In the genomic region with DNA sequence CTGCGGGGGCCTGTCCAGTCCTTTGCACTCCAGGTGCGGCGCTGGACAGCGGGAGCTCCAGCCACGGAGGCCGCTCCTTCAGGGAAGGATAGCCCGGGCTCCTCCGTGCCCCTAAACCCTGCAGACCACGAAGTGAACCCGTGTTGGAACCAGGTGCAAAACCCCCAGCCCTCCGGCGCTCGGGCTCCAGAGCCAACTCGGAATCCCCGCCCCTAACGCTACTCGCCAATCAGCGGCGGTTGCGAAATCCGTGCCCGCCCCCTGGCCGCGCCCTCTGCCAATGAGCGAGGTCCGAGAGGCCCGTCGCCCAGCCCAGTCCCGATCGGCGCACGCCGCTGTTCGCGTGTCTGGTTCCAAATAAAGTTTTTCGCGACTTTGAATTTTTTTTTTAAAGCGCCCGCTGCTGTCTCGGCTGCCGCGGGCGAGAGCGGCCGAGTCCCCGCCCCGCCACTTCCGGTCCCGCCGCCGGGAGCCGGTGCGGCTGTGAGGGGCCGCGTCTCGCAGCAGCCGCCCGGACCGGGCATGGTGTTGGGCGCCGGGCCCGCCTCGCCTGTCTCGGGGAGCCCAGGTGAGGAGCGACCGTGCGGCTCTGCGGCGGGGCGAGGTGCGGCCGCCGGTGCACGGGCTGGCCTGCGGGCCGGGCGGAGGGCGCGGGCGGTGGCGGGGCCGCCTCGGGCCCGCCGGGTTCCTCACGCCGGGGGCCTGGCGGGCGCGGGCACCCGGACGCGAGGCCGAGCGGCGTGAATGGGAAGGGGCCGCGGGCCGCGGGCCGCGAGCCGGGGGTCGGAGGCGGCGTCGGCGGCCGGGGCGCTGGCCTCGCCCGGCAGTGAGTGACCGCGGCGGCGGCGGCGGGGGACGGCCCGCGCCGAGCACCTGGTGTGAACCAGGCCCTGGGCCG, we compare ENCODE assay signal across 1 cellular context.
TF ChIP-seq lines count a peak whose summit lies in the region.

A gene with protein sequence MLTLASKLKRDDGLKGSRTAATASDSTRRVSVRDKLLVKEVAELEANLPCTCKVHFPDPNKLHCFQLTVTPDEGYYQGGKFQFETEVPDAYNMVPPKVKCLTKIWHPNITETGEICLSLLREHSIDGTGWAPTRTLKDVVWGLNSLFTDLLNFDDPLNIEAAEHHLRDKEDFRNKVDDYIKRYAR (plus strand): TSS at position 450 of the 898 bp plus-strand sequence. CDS start 6,094 bp downstream, outside the sequence.

TF ChIP-seq in K562, 482 proteins besides CTCF, POLR2A, EP300 and RAD21 (continued from another document and continues in another):
- TF ChIP-seq MYC (IDR thresholded peaks at IDR 0.05; ENCODE audit: low read depth, low read length) (peak; percentile 87), MYC (CRISPR knock-in tag; IDR thresholded peaks at IDR 0.05; ENCODE audit: borderline replicate concordance, low read depth) (no peak), ADNP (tag; IDR thresholded peaks at IDR 0.05) (no peak), PHF8 (IDR thresholded peaks at IDR 0.05; ENCODE audit: borderline replicate concordance, low read length) (peak; percentile 66; the same call in 1 of the 2 replicates), POLR2G (IDR thresholded peaks at IDR 0.05; ENCODE audit: low read depth, low read length) (peak; percentile 81), CBFB (CRISPR knock-in tag; IDR thresholded peaks at IDR 0.05) (0 out of 2 replicates have a peak, but pooled peaks have one; percentile 69), FOSL1 (tag; conservative IDR thresholded peaks at IDR 0.05) (0 out of 2 replicates have a peak, but pooled peaks have one; percentile 17), ZNF586 (CRISPR knock-in tag; conservative IDR thresholded peaks at IDR 0.05) (no peak), BHLHE40 (IDR thresholded peaks at IDR 0.05; ENCODE audit: low read length) (peak; percentile 85), TAL1 (IDR thresholded peaks at IDR 0.05) (no peak), SIN3A (IDR thresholded peaks at IDR 0.05; ENCODE audit: borderline replicate concordance in 2 of 2, control insufficient read depth in 1 of 2, low read depth in 2 of 2, low read length in 2 of 2) (peak; percentile 95 to 99; a peak in 3 of 4 replicates), KDM2B (CRISPR knock-in tag; IDR thresholded peaks at IDR 0.05) (peak; percentile 31; the same call in 1 of the 2 replicates), GABPA (tag; conservative IDR thresholded peaks at IDR 0.05; ENCODE audit: low read depth) (peak; percentile 92), CEBPG (CRISPR knock-in tag; IDR thresholded peaks at IDR 0.05) (peak; percentile 97), CEBPG (tag; conservative IDR thresholded peaks at IDR 0.05 in 1 of 2, IDR thresholded peaks at IDR 0.05 in 1 of 2) (peak; percentile 97), SETDB1 (IDR thresholded peaks at IDR 0.05; ENCODE audit: low read length) (no peak), PHF21A (IDR thresholded peaks at IDR 0.05; ENCODE audit: borderline replicate concordance, low read depth) (no peak), RNF2 (IDR thresholded peaks at IDR 0.05) (peak; percentile 14; the same call in 1 of the 2 replicates), ZBTB8A (IDR thresholded peaks at IDR 0.05; ENCODE audit: partially characterized antibody) (no peak), SUPT5H (IDR thresholded peaks at IDR 0.05) (peak; percentile 54; the same call in 1 of the 2 replicates), RBFOX2 (IDR thresholded peaks at IDR 0.05; ENCODE audit: low read depth, low read length) (peak; percentile 80), ZNF384 (IDR thresholded peaks at IDR 0.05; ENCODE audit: low read depth, low read length) (peak; percentile 100), CTBP1 (IDR thresholded peaks at IDR 0.05; ENCODE audit: borderline replicate concordance) (peak; percentile 86), CREM (IDR thresholded peaks at IDR 0.05; ENCODE audit: low read depth) (peak; percentile 74), CXXC5 (CRISPR knock-in tag; IDR thresholded peaks at IDR 0.05) (peak; percentile 96), FOS (IDR thresholded peaks at IDR 0.05; ENCODE audit: extremely low read depth, insufficient read length) (peak; percentile 66), SMARCB1 (IDR thresholded peaks at IDR 0.05; ENCODE audit: insufficient read length, low read depth) (no peak), ZFX (CRISPR knock-in tag; IDR thresholded peaks at IDR 0.05) (peak; percentile 37; the same call in 1 of the 2 replicates), CHD2 (IDR thresholded peaks at IDR 0.05; ENCODE audit: low read depth, low read length) (peak; percentile 52; the same call in 1 of the 2 replicates), RBM25 (IDR thresholded peaks at IDR 0.05; ENCODE audit: low read depth, low read length, severe bottlenecking) (peak; percentile 90)
- TF ChIP-seq, protein P1, sequence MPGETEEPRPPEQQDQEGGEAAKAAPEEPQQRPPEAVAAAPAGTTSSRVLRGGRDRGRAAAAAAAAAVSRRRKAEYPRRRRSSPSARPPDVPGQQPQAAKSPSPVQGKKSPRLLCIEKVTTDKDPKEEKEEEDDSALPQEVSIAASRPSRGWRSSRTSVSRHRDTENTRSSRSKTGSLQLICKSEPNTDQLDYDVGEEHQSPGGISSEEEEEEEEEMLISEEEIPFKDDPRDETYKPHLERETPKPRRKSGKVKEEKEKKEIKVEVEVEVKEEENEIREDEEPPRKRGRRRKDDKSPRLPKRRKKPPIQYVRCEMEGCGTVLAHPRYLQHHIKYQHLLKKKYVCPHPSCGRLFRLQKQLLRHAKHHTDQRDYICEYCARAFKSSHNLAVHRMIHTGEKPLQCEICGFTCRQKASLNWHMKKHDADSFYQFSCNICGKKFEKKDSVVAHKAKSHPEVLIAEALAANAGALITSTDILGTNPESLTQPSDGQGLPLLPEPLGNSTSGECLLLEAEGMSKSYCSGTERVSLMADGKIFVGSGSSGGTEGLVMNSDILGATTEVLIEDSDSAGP (CRISPR knock-in tag; IDR thresholded peaks at IDR 0.05) = peak; percentile 86
- TF ChIP-seq, protein P2, sequence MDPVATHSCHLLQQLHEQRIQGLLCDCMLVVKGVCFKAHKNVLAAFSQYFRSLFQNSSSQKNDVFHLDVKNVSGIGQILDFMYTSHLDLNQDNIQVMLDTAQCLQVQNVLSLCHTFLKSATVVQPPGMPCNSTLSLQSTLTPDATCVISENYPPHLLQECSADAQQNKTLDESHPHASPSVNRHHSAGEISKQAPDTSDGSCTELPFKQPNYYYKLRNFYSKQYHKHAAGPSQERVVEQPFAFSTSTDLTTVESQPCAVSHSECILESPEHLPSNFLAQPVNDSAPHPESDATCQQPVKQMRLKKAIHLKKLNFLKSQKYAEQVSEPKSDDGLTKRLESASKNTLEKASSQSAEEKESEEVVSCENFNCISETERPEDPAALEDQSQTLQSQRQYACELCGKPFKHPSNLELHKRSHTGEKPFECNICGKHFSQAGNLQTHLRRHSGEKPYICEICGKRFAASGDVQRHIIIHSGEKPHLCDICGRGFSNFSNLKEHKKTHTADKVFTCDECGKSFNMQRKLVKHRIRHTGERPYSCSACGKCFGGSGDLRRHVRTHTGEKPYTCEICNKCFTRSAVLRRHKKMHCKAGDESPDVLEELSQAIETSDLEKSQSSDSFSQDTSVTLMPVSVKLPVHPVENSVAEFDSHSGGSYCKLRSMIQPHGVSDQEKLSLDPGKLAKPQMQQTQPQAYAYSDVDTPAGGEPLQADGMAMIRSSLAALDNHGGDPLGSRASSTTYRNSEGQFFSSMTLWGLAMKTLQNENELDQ (CRISPR knock-in tag; IDR thresholded peaks at IDR 0.05; ENCODE audit: borderline replicate concordance) = no peak
- TF ChIP-seq, protein P3, sequence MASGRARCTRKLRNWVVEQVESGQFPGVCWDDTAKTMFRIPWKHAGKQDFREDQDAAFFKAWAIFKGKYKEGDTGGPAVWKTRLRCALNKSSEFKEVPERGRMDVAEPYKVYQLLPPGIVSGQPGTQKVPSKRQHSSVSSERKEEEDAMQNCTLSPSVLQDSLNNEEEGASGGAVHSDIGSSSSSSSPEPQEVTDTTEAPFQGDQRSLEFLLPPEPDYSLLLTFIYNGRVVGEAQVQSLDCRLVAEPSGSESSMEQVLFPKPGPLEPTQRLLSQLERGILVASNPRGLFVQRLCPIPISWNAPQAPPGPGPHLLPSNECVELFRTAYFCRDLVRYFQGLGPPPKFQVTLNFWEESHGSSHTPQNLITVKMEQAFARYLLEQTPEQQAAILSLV (tag; IDR thresholded peaks at IDR 0.05) = peak; percentile 27; the same call in 1 of the 2 replicates
- TF ChIP-seq, protein P4, sequence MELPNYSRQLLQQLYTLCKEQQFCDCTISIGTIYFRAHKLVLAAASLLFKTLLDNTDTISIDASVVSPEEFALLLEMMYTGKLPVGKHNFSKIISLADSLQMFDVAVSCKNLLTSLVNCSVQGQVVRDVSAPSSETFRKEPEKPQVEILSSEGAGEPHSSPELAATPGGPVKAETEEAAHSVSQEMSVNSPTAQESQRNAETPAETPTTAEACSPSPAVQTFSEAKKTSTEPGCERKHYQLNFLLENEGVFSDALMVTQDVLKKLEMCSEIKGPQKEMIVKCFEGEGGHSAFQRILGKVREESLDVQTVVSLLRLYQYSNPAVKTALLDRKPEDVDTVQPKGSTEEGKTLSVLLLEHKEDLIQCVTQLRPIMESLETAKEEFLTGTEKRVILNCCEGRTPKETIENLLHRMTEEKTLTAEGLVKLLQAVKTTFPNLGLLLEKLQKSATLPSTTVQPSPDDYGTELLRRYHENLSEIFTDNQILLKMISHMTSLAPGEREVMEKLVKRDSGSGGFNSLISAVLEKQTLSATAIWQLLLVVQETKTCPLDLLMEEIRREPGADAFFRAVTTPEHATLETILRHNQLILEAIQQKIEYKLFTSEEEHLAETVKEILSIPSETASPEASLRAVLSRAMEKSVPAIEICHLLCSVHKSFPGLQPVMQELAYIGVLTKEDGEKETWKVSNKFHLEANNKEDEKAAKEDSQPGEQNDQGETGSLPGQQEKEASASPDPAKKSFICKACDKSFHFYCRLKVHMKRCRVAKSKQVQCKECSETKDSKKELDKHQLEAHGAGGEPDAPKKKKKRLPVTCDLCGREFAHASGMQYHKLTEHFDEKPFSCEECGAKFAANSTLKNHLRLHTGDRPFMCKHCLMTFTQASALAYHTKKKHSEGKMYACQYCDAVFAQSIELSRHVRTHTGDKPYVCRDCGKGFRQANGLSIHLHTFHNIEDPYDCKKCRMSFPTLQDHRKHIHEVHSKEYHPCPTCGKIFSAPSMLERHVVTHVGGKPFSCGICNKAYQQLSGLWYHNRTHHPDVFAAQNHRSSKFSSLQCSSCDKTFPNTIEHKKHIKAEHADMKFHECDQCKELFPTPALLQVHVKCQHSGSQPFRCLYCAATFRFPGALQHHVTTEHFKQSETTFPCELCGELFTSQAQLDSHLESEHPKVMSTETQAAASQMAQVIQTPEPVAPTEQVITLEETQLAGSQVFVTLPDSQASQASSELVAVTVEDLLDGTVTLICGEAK (IDR thresholded peaks at IDR 0.05) = peak; percentile 100
- TF ChIP-seq, protein P4 (CRISPR knock-in tag; IDR thresholded peaks at IDR 0.05) = peak; percentile 99
- TF ChIP-seq, protein P5, sequence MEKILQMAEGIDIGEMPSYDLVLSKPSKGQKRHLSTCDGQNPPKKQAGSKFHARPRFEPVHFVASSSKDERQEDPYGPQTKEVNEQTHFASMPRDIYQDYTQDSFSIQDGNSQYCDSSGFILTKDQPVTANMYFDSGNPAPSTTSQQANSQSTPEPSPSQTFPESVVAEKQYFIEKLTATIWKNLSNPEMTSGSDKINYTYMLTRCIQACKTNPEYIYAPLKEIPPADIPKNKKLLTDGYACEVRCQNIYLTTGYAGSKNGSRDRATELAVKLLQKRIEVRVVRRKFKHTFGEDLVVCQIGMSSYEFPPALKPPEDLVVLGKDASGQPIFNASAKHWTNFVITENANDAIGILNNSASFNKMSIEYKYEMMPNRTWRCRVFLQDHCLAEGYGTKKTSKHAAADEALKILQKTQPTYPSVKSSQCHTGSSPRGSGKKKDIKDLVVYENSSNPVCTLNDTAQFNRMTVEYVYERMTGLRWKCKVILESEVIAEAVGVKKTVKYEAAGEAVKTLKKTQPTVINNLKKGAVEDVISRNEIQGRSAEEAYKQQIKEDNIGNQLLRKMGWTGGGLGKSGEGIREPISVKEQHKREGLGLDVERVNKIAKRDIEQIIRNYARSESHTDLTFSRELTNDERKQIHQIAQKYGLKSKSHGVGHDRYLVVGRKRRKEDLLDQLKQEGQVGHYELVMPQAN (IDR thresholded peaks at IDR 0.05; ENCODE audit: borderline replicate concordance) = peak; percentile 10; the same call in 1 of the 2 replicates
- TF ChIP-seq, protein P6, sequence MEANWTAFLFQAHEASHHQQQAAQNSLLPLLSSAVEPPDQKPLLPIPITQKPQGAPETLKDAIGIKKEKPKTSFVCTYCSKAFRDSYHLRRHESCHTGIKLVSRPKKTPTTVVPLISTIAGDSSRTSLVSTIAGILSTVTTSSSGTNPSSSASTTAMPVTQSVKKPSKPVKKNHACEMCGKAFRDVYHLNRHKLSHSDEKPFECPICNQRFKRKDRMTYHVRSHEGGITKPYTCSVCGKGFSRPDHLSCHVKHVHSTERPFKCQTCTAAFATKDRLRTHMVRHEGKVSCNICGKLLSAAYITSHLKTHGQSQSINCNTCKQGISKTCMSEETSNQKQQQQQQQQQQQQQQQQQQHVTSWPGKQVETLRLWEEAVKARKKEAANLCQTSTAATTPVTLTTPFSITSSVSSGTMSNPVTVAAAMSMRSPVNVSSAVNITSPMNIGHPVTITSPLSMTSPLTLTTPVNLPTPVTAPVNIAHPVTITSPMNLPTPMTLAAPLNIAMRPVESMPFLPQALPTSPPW (CRISPR knock-in tag; IDR thresholded peaks at IDR 0.05) = peak; percentile 64
- TF ChIP-seq, protein P7, sequence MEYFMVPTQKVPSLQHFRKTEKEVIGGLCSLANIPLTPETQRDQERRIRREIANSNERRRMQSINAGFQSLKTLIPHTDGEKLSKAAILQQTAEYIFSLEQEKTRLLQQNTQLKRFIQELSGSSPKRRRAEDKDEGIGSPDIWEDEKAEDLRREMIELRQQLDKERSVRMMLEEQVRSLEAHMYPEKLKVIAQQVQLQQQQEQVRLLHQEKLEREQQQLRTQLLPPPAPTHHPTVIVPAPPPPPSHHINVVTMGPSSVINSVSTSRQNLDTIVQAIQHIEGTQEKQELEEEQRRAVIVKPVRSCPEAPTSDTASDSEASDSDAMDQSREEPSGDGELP (CRISPR knock-in tag; IDR thresholded peaks at IDR 0.05; ENCODE audit: borderline replicate concordance) = peak; percentile 83
